ENCODE assay signal across 12 cellular contexts in genomic region chr21:35738342-35738961, GRCh38.
DNase-seq lines count a peak whose midpoint lies in the region; FAIRE-seq and TF ChIP-seq lines count a peak whose summit lies in the region.
"Had no signal": no experiment of that assay in that cellular context is flagged by ENCODE, and none has a peak within 500 bp of the region (broad histone marks: within the 10 kb centered on the region; RNA-seq: fewer than 3 reads in every experiment).

No MANE protein-coding gene starts in this region.

- H3K36me3 ChIP-seq in brain microvascular endothelial cell (replicated peaks), result no peaks in the 10 kb centered on the region

- peaks cover 17% of the 10 kb centered on the region for H3K4me1 Mint-ChIP-seq in nephron progenitor cell
- H3K4me1 Mint-ChIP-seq: central memory CD8-positive, alpha-beta T cell; natural killer cell had no signal

- H3K27ac Mint-ChIP-seq in nephron progenitor cell, result peak overlapping the region; percentile 68
- H3K27ac Mint-ChIP-seq: natural killer cell, type B pancreatic cell had no signal

- H3K27me3 ChIP-seq in brain microvascular endothelial cell (replicated peaks), result no peaks in the 10 kb centered on the region

- no peak overlapping the region for H3K27ac ChIP-seq in brain microvascular endothelial cell

- FAIRE-seq in GM19239 (lab: Jason Lieb, UNC), result no peak

- no peak overlapping the region for H3K4me3 ChIP-seq in brain microvascular endothelial cell (ENCODE audit: low read depth, low read length)

- H3K36me3 Mint-ChIP-seq in nephron progenitor cell (ENCODE audit: low read depth), result peaks cover 5% of the 10 kb centered on the region
- H3K36me3 Mint-ChIP-seq: natural killer cell had no signal

- no peak overlapping the region for H3K4me3 Mint-ChIP-seq in nephron progenitor cell
- H3K4me3 Mint-ChIP-seq: central memory CD8-positive, alpha-beta T cell; natural killer cell; type B pancreatic cell had no signal

- TF ChIP-seq CTCF in brain microvascular endothelial cell (IDR thresholded peaks at IDR 0.05; ENCODE audit: low read depth, low read length, missing control alignments) (no peak), nephron progenitor cell (IDR thresholded peaks at IDR 0.05) (no peak)

- in situ Hi-C loops in brain microvascular endothelial cell (cut with HindIII; ENCODE audit: low pct_ligation_motif_present, low sequenced_read_pairs), result no loop called here

- H3K9me3 Mint-ChIP-seq in nephron progenitor cell, result peaks cover 44% of the 10 kb centered on the region
- H3K9me3 Mint-ChIP-seq: central memory CD8-positive, alpha-beta T cell; natural killer cell had no signal

- DNase-seq in DMS79 (lab: John Stamatoyannopoulos, UW) (peak; percentile 93), NCI-H1105 treated with DMSO at 0.1 percent for 48 hours (lab: John Stamatoyannopoulos, UW) (peak; percentile 48), brain microvascular endothelial cell (peak; percentile 46), nephron progenitor cell (no peak), NCI-H2081 treated with DMSO at 0.1 percent for 48 hours (lab: John Stamatoyannopoulos, UW) (no peak), GM19239 (ENCODE audit: insufficient read length, low spot score) (no peak), HK-2 (ENCODE audit: unreplicated experiment) (no peak), NCI-H146 (lab: John Stamatoyannopoulos, UW) (no peak)
- DNase-seq: activated T-cell treated with anti-CD3 and anti-CD28 coated beads for 4 hours, natural killer cell had no signal

- peaks cover 7% of the 10 kb centered on the region for H3K27me3 Mint-ChIP-seq in nephron progenitor cell (ENCODE audit: low read depth, poor library complexity)

Comparison
In these comparisons a context has a peak if more than half of its experiments do, and no peak if none do; other contexts are left out.
1. DNase-seq: peak in DMS79 (single experiment), NCI-H1105 treated with DMSO at 0.1 percent for 48 hours (single experiment) and brain microvascular endothelial cell (single experiment); none in nephron progenitor cell (single experiment), NCI-H2081 treated with DMSO at 0.1 percent for 48 hours (single experiment), GM19239 (single experiment), HK-2 (single experiment) and NCI-H146 (single experiment).